8 cellular contexts compared by ENCODE assay signal in genomic region chr10:124736491-124737136, GRCh38. TPM values are rescaled to one million over a fixed set of nuclear protein-coding genes. Genes with fewer than 3 reads are reported as not detected.
DNase-seq lines count a peak whose midpoint lies in the region; ATAC-seq and TF ChIP-seq lines count a peak whose summit lies in the region.

No MANE protein-coding gene starts in this region.

- no peak for TF ChIP-seq EP300 in transverse colon (IDR thresholded peaks at IDR 0.05; ENCODE audit: low read depth)

- TF ChIP-seq CTCF in dorsolateral prefrontal cortex (IDR thresholded peaks at IDR 0.05 in 54 of 56, conservative IDR thresholded peaks at IDR 0.05 in 2 of 56; ENCODE audit: low read depth in 1 of 56, partially characterized antibody in 56 of 56), result peak in 28 of 56 donors; percentile 9 to 46 (median 24)
- TF ChIP-seq CTCF in transverse colon (IDR thresholded peaks at IDR 0.05), result peak in 1 of 5 experiments; percentile 29

- in situ Hi-C loops in transverse colon (cut with MboI; ENCODE audit: low pct_ligation_motif_present in 1 of 4, low pct_unique_long_range_greater_than_20kb in 1 of 4, low sequenced_read_pairs in 3 of 4), result loop anchor here in 2 of 4 donors (10.0 to 25.0 kb wide), 2 partner anchors 92 to 99 kb away; no protein-coding TSS in a partner anchor

- peak overlapping the region; percentile 56 for H3K4me3 Mint-ChIP-seq in memory B cell
- H3K4me3 Mint-ChIP-seq in activated naive CD8-positive, alpha-beta T cell treated with anti-CD3 and anti-CD28 coated beads for 36 hours, result no peak overlapping the region

- H3K27ac ChIP-seq in dorsolateral prefrontal cortex (peak overlapping the region in 58 of 59 donors; percentile 49 to 100 (median 95)), transverse colon (peak overlapping the region; percentile 86 to 94 (median 89))

- WGBS in transverse colon (ENCODE audit: low coverage in 1 of 2), 2 donors, result 41% methylated on average over 11 of the region's 11 CpGs; no CpG with 5 or more reads in 1 of the 2 donors

- ATAC-seq in memory B cell (ENCODE audit: low read depth), result no peak
- no peak for ATAC-seq in GM21515 (IDR thresholded peaks at IDR 0.05; ENCODE audit: unreplicated experiment)

- H3K36me3 Mint-ChIP-seq in memory B cell, result peaks cover 12% of the 10 kb centered on the region
- peaks cover 4% of the 10 kb centered on the region for H3K36me3 Mint-ChIP-seq in activated naive CD8-positive, alpha-beta T cell treated with anti-CD3 and anti-CD28 coated beads for 36 hours

- H3K27ac Mint-ChIP-seq in memory B cell, result peak overlapping the region; percentile 98
- H3K27ac Mint-ChIP-seq in activated naive CD8-positive, alpha-beta T cell treated with anti-CD3 and anti-CD28 coated beads for 36 hours, result no peak overlapping the region

- intact Hi-C loops in dorsolateral prefrontal cortex (cut with DNase I), result no loop called here
- intact Hi-C loops in transverse colon (cut with DNase I; ENCODE audit: low total_unique reads), result no loop called here

- no peaks in the 10 kb centered on the region for H3K9me3 Mint-ChIP-seq in memory B cell
- no peaks in the 10 kb centered on the region for H3K9me3 Mint-ChIP-seq in activated naive CD8-positive, alpha-beta T cell treated with anti-CD3 and anti-CD28 coated beads for 36 hours

- no peak for TF ChIP-seq POLR2A in transverse colon (IDR thresholded peaks at IDR 0.05)

- no peaks in the 10 kb centered on the region for H3K9me3 ChIP-seq in transverse colon

- no peaks in the 10 kb centered on the region for H3K36me3 ChIP-seq in transverse colon

- peaks cover 90 to 100% (median 97%) of the 10 kb centered on the region in 4 donors for H3K4me1 ChIP-seq in transverse colon

- H3K4me3 ChIP-seq in dorsolateral prefrontal cortex (peak overlapping the region in 32 of 59 donors; percentile 1 to 44 (median 20)), transverse colon (peak overlapping the region in 1 of 4 donors; percentile 33)

- H3K27me3 ChIP-seq in dorsolateral prefrontal cortex, result no peaks in the 10 kb centered on the region
- H3K27me3 ChIP-seq in transverse colon, result no peaks in the 10 kb centered on the region

- no peaks in the 10 kb centered on the region for H3K27me3 Mint-ChIP-seq in memory B cell
- H3K27me3 Mint-ChIP-seq in activated naive CD8-positive, alpha-beta T cell treated with anti-CD3 and anti-CD28 coated beads for 36 hours, result peaks cover 4% of the 10 kb centered on the region

- DNase-seq in NCI-H1417 (lab: John Stamatoyannopoulos, UW) (peak in 2 of 3 experiments; percentile 47 to 66), NCI-H1417 treated with DMSO at 0.1 percent for 48 hours (lab: John Stamatoyannopoulos, UW) (no peak), dorsolateral prefrontal cortex (peak in 9 of 10 donors; percentile 67 to 91 (median 86)), memory B cell (ENCODE audit: low spot score in 2 of 2) (no peak), transverse colon (peak; percentile 86), NK-92 (lab: John Stamatoyannopoulos, UW; ENCODE audit: unreplicated experiment) (no peak)
- no peak for DNase-seq in activated naive CD8-positive, alpha-beta T cell treated with anti-CD3 and anti-CD28 coated beads for 36 hours

- peaks cover 79% of the 10 kb centered on the region for H3K4me1 Mint-ChIP-seq in memory B cell
- H3K4me1 Mint-ChIP-seq in activated naive CD8-positive, alpha-beta T cell treated with anti-CD3 and anti-CD28 coated beads for 36 hours, result peaks cover 87% of the 10 kb centered on the region

RNA-seq across cellular contexts. Expression of gene FAM53B, which starts 7.6 kb away (rescaled TPM):
- 100 to 1,000 TPM in 2 of 120 experiments, 10 to 100 TPM in 118; 30.6 to 142 (median 58.2) TPM for total RNA-seq in dorsolateral prefrontal cortex
- total RNA-seq in transverse colon, result 100 to 1,000 TPM in 1 of 4 donors, 10 to 100 TPM in 3; 41.0 to 110 (median 50.0) TPM
- 1 to 10 TPM; 8.7 to 9.6 TPM for total RNA-seq in activated naive CD8-positive, alpha-beta T cell treated with anti-CD3 and anti-CD28 coated beads for 36 hours

RNA-seq across cellular contexts. Expression of gene EEF1AKMT2, which starts 55.1 kb away (rescaled TPM):
- total RNA-seq in dorsolateral prefrontal cortex (10 to 100 TPM; 17.5 to 38.9 (median 26.4) TPM), transverse colon (10 to 100 TPM in 2 of 4 donors, 1 to 10 TPM in 2; 5.2 to 19.1 (median 10.6) TPM)
- 10 to 100 TPM; 19.3 to 19.6 TPM for total RNA-seq in activated naive CD8-positive, alpha-beta T cell treated with anti-CD3 and anti-CD28 coated beads for 36 hours

Comparison
In these comparisons a context has a peak if more than half of its experiments do, and no peak if none do; other contexts are left out.
1. DNase-seq: peak in NCI-H1417 (2 of 3), dorsolateral prefrontal cortex (9 of 10) and transverse colon (single experiment); none in NCI-H1417 treated with DMSO at 0.1 percent for 48 hours (single experiment), memory B cell (0 of 2), activated naive CD8-positive, alpha-beta T cell treated with anti-CD3 and anti-CD28 coated beads for 36 hours (single experiment) and NK-92 (single experiment).